ENCODE assay signal across 8 cellular contexts in genomic region chr14:87888136-87888999, GRCh38.
DNase-seq lines count a peak whose midpoint lies in the region; ATAC-seq and TF ChIP-seq lines count a peak whose summit lies in the region.

No MANE protein-coding gene starts in this region.

- TF ChIP-seq CTCF in Caco-2 (IDR thresholded peaks at IDR 0.05; ENCODE audit: insufficient read depth in 1 of 2, low read depth in 1 of 2, low read length in 1 of 2, severe bottlenecking in 1 of 2, unreplicated experiment in 1 of 2), result peak; percentile 41
- peak; percentile 45 to 57 for TF ChIP-seq CTCF in fibroblast of lung (conservative IDR thresholded peaks at IDR 0.05 in 1 of 2, IDR thresholded peaks at IDR 0.05 in 1 of 2; ENCODE audit: low read depth in 1 of 2, low read length in 2 of 2)
- TF ChIP-seq CTCF in upper lobe of right lung (IDR thresholded peaks at IDR 0.05), result peak; percentile 47

- no peaks in the 10 kb centered on the region for H3K79me2 ChIP-seq in fibroblast of lung (ENCODE audit: control insufficient read depth, insufficient read depth, low read length)

- ATAC-seq in GM19351 (IDR thresholded peaks at IDR 0.05; ENCODE audit: unreplicated experiment), result peak; percentile 74
- ATAC-seq in upper lobe of right lung, result peak; percentile 65
- ATAC-seq in HG03442 (IDR thresholded peaks at IDR 0.05; ENCODE audit: unreplicated experiment), result no peak

- H3K4me3 ChIP-seq in Caco-2 (ENCODE audit: low read depth, low read length), result no peak overlapping the region
- H3K4me3 ChIP-seq in fibroblast of lung (replicated peaks in 1 of 4; ENCODE audit: control extremely low read depth in 1 of 4, insufficient read depth in 1 of 4, low read depth in 3 of 4, low read length in 4 of 4), result peak overlapping the region in 1 of 4 experiments; percentile 10
- no peak overlapping the region for H3K4me3 ChIP-seq in upper lobe of right lung

- H3K36me3 Mint-ChIP-seq in Caco-2 (ENCODE audit: insufficient read depth, unreplicated experiment), result no peaks in the 10 kb centered on the region

- H3K27ac ChIP-seq in fibroblast of lung (ENCODE audit: insufficient read depth, low read length) (no peak overlapping the region), upper lobe of right lung (no peak overlapping the region)

- peak in 1 of 2 experiments; percentile 44 for DNase-seq in Caco-2
- DNase-seq in NCI-H748 (lab: John Stamatoyannopoulos, UW; ENCODE audit: unreplicated experiment), result peak; percentile 51
- DNase-seq in fibroblast of lung (ENCODE audit: low read depth in 2 of 2), result peak in 1 of 2 donors; percentile 5
- DNase-seq in upper lobe of right lung, result no peak
- DNase-seq in NCI-H128 (lab: John Stamatoyannopoulos, UW; ENCODE audit: unreplicated experiment), result no peak
- DNase-seq in NCI-H1436 (lab: John Stamatoyannopoulos, UW), result no peak

- peak overlapping the region; percentile 33 for H2AFZ ChIP-seq in fibroblast of lung (ENCODE audit: low read length)

- H3K4me2 ChIP-seq in fibroblast of lung (ENCODE audit: extremely low read depth, insufficient read depth, low read length), result peak overlapping the region; percentile 40

- no TSS peak for BruUV-seq in Caco-2 (replicated peaks; lab: Mats Ljungman, UMichigan)

- POLR2A ChIA-PET in Caco-2 (lab: Charles Lee), result no interaction called here

- intact Hi-C loops in Caco-2 (cut with micrococcal nuclease; ENCODE audit: unreplicated experiment) (no loop called here), upper lobe of right lung (cut with DNase I) (no loop called here)

- H3K27me3 ChIP-seq in Caco-2 (replicated peaks; ENCODE audit: control insufficient read depth, insufficient read depth, low read length), result no peaks in the 10 kb centered on the region
- no peaks in the 10 kb centered on the region for H3K27me3 ChIP-seq in fibroblast of lung (ENCODE audit: control insufficient read depth, insufficient read depth, low read length)
- no peaks in the 10 kb centered on the region for H3K27me3 ChIP-seq in upper lobe of right lung

- H3K4me3 Mint-ChIP-seq in Caco-2 (ENCODE audit: unreplicated experiment), result no peak overlapping the region

- H3K4me1 Mint-ChIP-seq in Caco-2 (ENCODE audit: low read depth, unreplicated experiment), result no peaks in the 10 kb centered on the region

- no peaks in the 10 kb centered on the region for H4K20me1 ChIP-seq in fibroblast of lung (ENCODE audit: control insufficient read depth, extremely low read depth, insufficient read depth, low read length)

- no peaks in the 10 kb centered on the region for H3K9me3 Mint-ChIP-seq in Caco-2 (ENCODE audit: unreplicated experiment)

- H3K27me3 Mint-ChIP-seq in Caco-2 (ENCODE audit: insufficient read depth, unreplicated experiment), result peaks cover 4% of the 10 kb centered on the region

- H3K4me1 ChIP-seq in Caco-2, result no peaks in the 10 kb centered on the region
- H3K4me1 ChIP-seq in fibroblast of lung (ENCODE audit: control insufficient read depth, extremely low read depth, insufficient read depth, low read length), result no peaks in the 10 kb centered on the region
- no peaks in the 10 kb centered on the region for H3K4me1 ChIP-seq in upper lobe of right lung

- no peak overlapping the region for H3K9ac ChIP-seq in fibroblast of lung (ENCODE audit: insufficient read depth, low read length)

- no peak overlapping the region for H3K27ac Mint-ChIP-seq in Caco-2 (ENCODE audit: unreplicated experiment)

- CTCF ChIA-PET in Caco-2 (lab: Charles Lee), result no interaction called here

- no peaks in the 10 kb centered on the region for H3K9me3 ChIP-seq in Caco-2
- no peaks in the 10 kb centered on the region for H3K9me3 ChIP-seq in fibroblast of lung (ENCODE audit: control insufficient read depth, insufficient read depth, low read depth, low read length)
- no peaks in the 10 kb centered on the region for H3K9me3 ChIP-seq in upper lobe of right lung

- no peaks in the 10 kb centered on the region for H3K36me3 ChIP-seq in Caco-2 (ENCODE audit: control insufficient read depth, insufficient read depth, low read length)
- no peaks in the 10 kb centered on the region for H3K36me3 ChIP-seq in fibroblast of lung (ENCODE audit: control insufficient read depth, insufficient read depth, low read length)
- no peaks in the 10 kb centered on the region for H3K36me3 ChIP-seq in upper lobe of right lung
